Comparison of ENCODE assay signal across 11 cellular contexts in genomic region chr11:97454988-97455387, GRCh38.
DNase-seq lines count a peak whose midpoint lies in the region; ATAC-seq, FAIRE-seq and TF ChIP-seq lines count a peak whose summit lies in the region.
"Had no signal": no experiment of that assay in that cellular context is flagged by ENCODE, and none has a peak within 500 bp of the region (broad histone marks: within the 10 kb centered on the region; RNA-seq: fewer than 3 reads in every experiment).

No MANE protein-coding gene starts in this region.

- TF ChIP-seq CTCF in PC-9 (conservative IDR thresholded peaks at IDR 0.05) = peak; percentile 43; the same call in 1 of the 2 replicates
- peak in 1 of 2 donors; percentile 16 for TF ChIP-seq CTCF in endothelial cell of umbilical vein (IDR thresholded peaks at IDR 0.05; ENCODE audit: extremely low read depth in 1 of 2, insufficient read depth in 1 of 2, low read depth in 1 of 2, low read length in 2 of 2)
- TF ChIP-seq CTCF in smooth muscle cell (IDR thresholded peaks at IDR 0.05; ENCODE audit: borderline replicate concordance, insufficient read depth, poor library complexity, severe bottlenecking) = peak; percentile 45

- dilution Hi-C loops in endothelial cell of umbilical vein (cut with MboI; ENCODE audit: extremely low pct_ligation_motif_present, low sequenced_read_pairs) = no loop called here

- no peaks in the 10 kb centered on the region for H4K20me1 ChIP-seq in PC-9 (ENCODE audit: insufficient read depth)
- H4K20me1 ChIP-seq in endothelial cell of umbilical vein (replicated peaks; ENCODE audit: control insufficient read depth, extremely low read depth, insufficient read depth, low read length) = no peaks in the 10 kb centered on the region
- H4K20me1 ChIP-seq in smooth muscle cell (ENCODE audit: low read depth) = no peaks in the 10 kb centered on the region

- no peaks in the 10 kb centered on the region for H3K36me3 Mint-ChIP-seq in T-cell

- no peak for TF ChIP-seq POLR2A in endothelial cell of umbilical vein (IDR thresholded peaks at IDR 0.05; ENCODE audit: low read depth, low read length)

- CTCF ChIA-PET in PC-9 (lab: Charles Lee) = no interaction called here
- CTCF ChIA-PET in endothelial cell of umbilical vein (lab: Charles Lee) = interaction anchor here (0.5 to 3.0 kb wide), 6 partner anchors 10 to 1561 kb away, joined by 3 to 46 read pairs (median 6); no protein-coding TSS in a partner anchor
- CTCF ChIA-PET in T-cell (lab: Charles Lee) = no interaction called here

- H3K27me3 Mint-ChIP-seq in T-cell = no peaks in the 10 kb centered on the region

- H3K9ac ChIP-seq in endothelial cell of umbilical vein (replicated peaks; ENCODE audit: extremely low read depth, insufficient read depth, low read length) (no peak overlapping the region), smooth muscle cell (ENCODE audit: low read depth) (no peak overlapping the region)

- no peaks in the 10 kb centered on the region for H3K9me2 ChIP-seq in PC-9 (ENCODE audit: insufficient read depth)

- 50% methylated on average over 1 of the region's 1 CpG for WGBS in smooth muscle cell (ENCODE audit: low lambda C conversion rate)

- H3K9me3 Mint-ChIP-seq in T-cell = peaks cover 6 to 14% (median 14%) of the 10 kb centered on the region in 3 donors

- intact Hi-C loops in PC-9 (cut with micrococcal nuclease; ENCODE audit: unreplicated experiment) (loop anchor here (2.0 kb wide), 1 partner anchor 1562 kb away; no protein-coding TSS in a partner anchor), endothelial cell of umbilical vein (cut with micrococcal nuclease) (no loop called here)

- H3K27me3 ChIP-seq in PC-9 (ENCODE audit: insufficient read depth, low read depth) (no peaks in the 10 kb centered on the region), endothelial cell of umbilical vein (ENCODE audit: control insufficient read depth in 2 of 2, insufficient read depth in 2 of 2, low read length in 2 of 2) (no peaks in the 10 kb centered on the region), smooth muscle cell (ENCODE audit: low read depth) (no peaks in the 10 kb centered on the region)

- H3F3A ChIP-seq in PC-9 (ENCODE audit: insufficient read depth, low read depth) (no peaks in the 10 kb centered on the region), smooth muscle cell (ENCODE audit: low read depth) (peaks cover under 1% of the 10 kb centered on the region)

- BruUV-seq in PC-9 (replicated peaks; lab: Mats Ljungman, UMichigan) = no TSS peak
- no TSS peak for BruUV-seq in endothelial cell of umbilical vein (replicated peaks; lab: Mats Ljungman, UMichigan)

- no peaks in the 10 kb centered on the region for H3K79me2 ChIP-seq in PC-9 (ENCODE audit: low read depth)
- no peaks in the 10 kb centered on the region for H3K79me2 ChIP-seq in endothelial cell of umbilical vein (ENCODE audit: control insufficient read depth, insufficient read depth, low read length)
- H3K79me2 ChIP-seq in smooth muscle cell (ENCODE audit: low read depth) = no peaks in the 10 kb centered on the region

- DNase-seq in SIG-M5 treated with dmso at 0.1 percent for 504 hours (lab: John Stamatoyannopoulos, UW; ENCODE audit: unreplicated experiment) = peak; percentile 13
- no peak for DNase-seq in SIG-M5 (lab: John Stamatoyannopoulos, UW)
- no peak for DNase-seq in PC-9
- peak; percentile 16 for DNase-seq in endothelial cell of umbilical vein (ENCODE audit: low read depth, low spot score)
- DNase-seq in smooth muscle cell (lab: John Stamatoyannopoulos, UW; ENCODE audit: unreplicated experiment) = no peak
- DNase-seq in T-cell = no peak
- DNase-seq in cerebellar nuclear complex (lab: John Stamatoyannopoulos, UW) = no peak
- DNase-seq: cortex of kidney had no signal

- no peak overlapping the region for H3K27ac Mint-ChIP-seq in T-cell

- H3K9me1 ChIP-seq in endothelial cell of umbilical vein (replicated peaks; ENCODE audit: control insufficient read depth, extremely low read depth, insufficient read depth, low read length) = no peaks in the 10 kb centered on the region

- ATAC-seq in T-cell (replicated peaks in 1 of 4) (no peak), HG02973 (IDR thresholded peaks at IDR 0.05; ENCODE audit: unreplicated experiment) (no peak)

- no peak overlapping the region for H3K4me3 Mint-ChIP-seq in T-cell

- no peak for FAIRE-seq in endothelial cell of umbilical vein (lab: Jason Lieb, UNC)
- FAIRE-seq: keratinocyte had no signal

- H3K4me1 ChIP-seq in PC-9 (replicated peaks; ENCODE audit: insufficient read depth) (no peaks in the 10 kb centered on the region), endothelial cell of umbilical vein (ENCODE audit: control insufficient read depth, extremely low read depth, insufficient read depth, low read length) (no peaks in the 10 kb centered on the region), smooth muscle cell (ENCODE audit: low read depth) (no peaks in the 10 kb centered on the region)

- H3K4me1 Mint-ChIP-seq in T-cell = no peaks in the 10 kb centered on the region

- no peak overlapping the region for H3K4me3 ChIP-seq in PC-9
- H3K4me3 ChIP-seq in endothelial cell of umbilical vein (replicated peaks in 1 of 3; ENCODE audit: insufficient read depth in 1 of 3, low read depth in 1 of 3, low read length in 3 of 3) = no peak overlapping the region
- no peak overlapping the region for H3K4me3 ChIP-seq in smooth muscle cell

- H3K4me2 ChIP-seq in PC-9 = no peak overlapping the region
- H3K4me2 ChIP-seq in endothelial cell of umbilical vein (ENCODE audit: insufficient read depth, low read length) = no peak overlapping the region
- H3K4me2 ChIP-seq in smooth muscle cell = no peak overlapping the region

- no peak overlapping the region for H2AFZ ChIP-seq in PC-9
- no peak overlapping the region for H2AFZ ChIP-seq in endothelial cell of umbilical vein (ENCODE audit: low read depth, low read length)
- peak overlapping the region; percentile 70 for H2AFZ ChIP-seq in smooth muscle cell (ENCODE audit: low read depth)

- no peaks in the 10 kb centered on the region for H3K36me3 ChIP-seq in PC-9 (ENCODE audit: low read depth)
- no peaks in the 10 kb centered on the region for H3K36me3 ChIP-seq in endothelial cell of umbilical vein (ENCODE audit: control insufficient read depth in 2 of 2, extremely low read depth in 1 of 2, insufficient read depth in 2 of 2, low read length in 2 of 2)
- no peaks in the 10 kb centered on the region for H3K36me3 ChIP-seq in smooth muscle cell (ENCODE audit: low read depth)

- H3K9me3 ChIP-seq in PC-9 (ENCODE audit: insufficient read depth, low read depth) (no peaks in the 10 kb centered on the region), endothelial cell of umbilical vein (replicated peaks; ENCODE audit: control insufficient read depth, insufficient read depth, low read length) (no peaks in the 10 kb centered on the region), smooth muscle cell (replicated peaks; ENCODE audit: low read depth) (no peaks in the 10 kb centered on the region)

- H3K27ac ChIP-seq in PC-9 (no peak overlapping the region), endothelial cell of umbilical vein (ENCODE audit: insufficient read depth, low read depth, low read length) (no peak overlapping the region), smooth muscle cell (ENCODE audit: low read depth) (no peak overlapping the region)
- H3K27ac ChIP-seq: HL-60 had no signal

- POLR2A ChIA-PET in PC-9 (lab: Charles Lee; ENCODE audit: unreplicated experiment) = no interaction called here
- POLR2A ChIA-PET in endothelial cell of umbilical vein (lab: Charles Lee) = interaction anchor here (0.6 kb wide), 1 partner anchor 1021 kb away, joined by 4 read pairs; no protein-coding TSS in a partner anchor
- POLR2A ChIA-PET in T-cell (lab: Charles Lee) = no interaction called here

TF ChIP-seq in endothelial cell of umbilical vein, 7 proteins besides CTCF, POLR2A, EP300 and RAD21:
- TF ChIP-seq MYC (IDR thresholded peaks at IDR 0.05; ENCODE audit: low read depth, low read length) (no peak), FOS (IDR thresholded peaks at IDR 0.05; ENCODE audit: borderline replicate concordance, insufficient read depth, low read length) (no peak), GATA2 (IDR thresholded peaks at IDR 0.05; ENCODE audit: insufficient read depth, insufficient read length, low read depth, low read length) (no peak), JUN (IDR thresholded peaks at IDR 0.05; ENCODE audit: borderline replicate concordance, insufficient read depth, insufficient read length, low read depth) (no peak), MAX (IDR thresholded peaks at IDR 0.05; ENCODE audit: insufficient read depth, insufficient read length) (no peak), POLR2AphosphoS5 (IDR thresholded peaks at IDR 0.05; ENCODE audit: insufficient read depth, low read depth, low read length) (no peak), EZH2 (IDR thresholded peaks at IDR 0.05; ENCODE audit: borderline replicate concordance, low read depth, low read length, severe bottlenecking) (no peak)

Comparison
In these comparisons a context has a peak if more than half of its experiments do, and no peak if none do; other contexts are left out.
1. DNase-seq: peak in SIG-M5 treated with dmso at 0.1 percent for 504 hours (single experiment) and endothelial cell of umbilical vein (single experiment); none in SIG-M5 (single experiment), PC-9 (0 of 2), smooth muscle cell (single experiment), T-cell (0 of 34) and cerebellar nuclear complex (0 of 2).